20 cellular contexts compared by ENCODE assay signal in the genomic region with DNA sequence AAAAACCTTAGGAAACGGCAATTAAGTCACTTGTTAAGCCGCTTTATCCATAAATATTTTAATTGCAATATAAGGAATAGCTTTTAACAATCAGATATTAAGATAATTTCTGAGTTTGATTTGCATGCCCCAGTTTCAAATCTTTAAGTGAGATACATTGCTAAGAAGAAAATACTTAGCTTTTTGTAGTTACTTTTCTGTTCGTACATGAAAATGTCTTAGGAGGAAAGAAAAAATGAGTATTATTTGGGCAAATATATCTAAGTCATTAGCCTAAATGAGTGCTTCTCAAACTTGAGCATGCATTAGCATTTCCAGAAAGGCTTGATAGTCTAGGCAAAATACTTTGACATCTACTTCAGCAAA. TPM values are rescaled to one million over a fixed set of nuclear protein-coding genes. Genes with fewer than 3 reads are reported as not detected.
DNase-seq lines count a peak whose midpoint lies in the region; ATAC-seq, FAIRE-seq and TF ChIP-seq lines count a peak whose summit lies in the region.
"Had no signal": no experiment of that assay in that cellular context is flagged by ENCODE, and none has a peak within 500 bp of the region (broad histone marks: within the 10 kb centered on the region; RNA-seq: fewer than 3 reads in every experiment).

No MANE protein-coding gene starts in this region.

- H3K27ac Mint-ChIP-seq in activated naive CD4-positive, alpha-beta T cell treated with anti-CD3 and anti-CD28 coated beads, Interleukin-2, amount 50 U/mL, for 24 hours: no peak overlapping the region

- ATAC-seq in psoas muscle (no peak), HG03045 (IDR thresholded peaks at IDR 0.05; ENCODE audit: unreplicated experiment) (no peak)
- ATAC-seq: gastrocnemius medialis, Right ventricle myocardium inferior had no signal

- no peak overlapping the region for H3K27ac ChIP-seq in coronary artery
- peak overlapping the region; percentile 32 for H3K27ac ChIP-seq in psoas muscle

- no peak for TF ChIP-seq CTCF in NB4 (IDR thresholded peaks at IDR 0.05; ENCODE audit: low read depth, low read length)
- TF ChIP-seq CTCF in coronary artery (IDR thresholded peaks at IDR 0.05): no peak
- TF ChIP-seq CTCF in psoas muscle (IDR thresholded peaks at IDR 0.05): no peak

- no peaks in the 10 kb centered on the region for H3K27me3 Mint-ChIP-seq in activated naive CD4-positive, alpha-beta T cell treated with anti-CD3 and anti-CD28 coated beads, Interleukin-2, amount 50 U/mL, for 24 hours

- no peak for FAIRE-seq in GM12891 (lab: Jason Lieb, UNC)
- FAIRE-seq: GM18507 had no signal

- no peaks in the 10 kb centered on the region for H3K9me3 Mint-ChIP-seq in activated naive CD4-positive, alpha-beta T cell treated with anti-CD3 and anti-CD28 coated beads, Interleukin-2, amount 50 U/mL, for 24 hours
- H3K9me3 Mint-ChIP-seq: T-helper 1 cell treated with Interleukin-12 subunit alpha and Interleukin-12 subunit beta and Interleukin-4 antibody, amounts not matched to agents 30 μg/mL and 1 μg/mL, for 36 hours had no signal

- H3K9me3 ChIP-seq in psoas muscle: no peaks in the 10 kb centered on the region
- H3K9me3 ChIP-seq: gastrocnemius medialis had no signal

- peaks cover 54% of the 10 kb centered on the region for H3K4me1 ChIP-seq in psoas muscle

- peak overlapping the region; percentile 45 for H3K4me3 ChIP-seq in NB4 (ENCODE audit: low read depth, low read length)
- H3K4me3 ChIP-seq in coronary artery: peak overlapping the region; percentile 49
- H3K4me3 ChIP-seq in psoas muscle: peak overlapping the region; percentile 46

- no peak for DNase-seq in activated naive CD4-positive, alpha-beta T cell treated with Interleukin-2 at 50 U/mL for 16 hours
- DNase-seq in NB4 (ENCODE audit: low read depth) (no peak), coronary artery (ENCODE audit: low spot score) (no peak), psoas muscle (no peak), GM12891 (ENCODE audit: insufficient read length, low spot score) (no peak), midbrain (lab: John Stamatoyannopoulos, UW) (no peak)
- DNase-seq: activated gamma-delta T cell; cortex of kidney; gastrocnemius medialis; HCEC 1CT; KBM-7; NCI-H1092; NCI-H524; right cardiac atrium; stimulated activated naive CD4-positive, alpha-beta T cell treated with Interleukin-2 at 50 U/mL for 16 hours had no signal

- peaks cover 15% of the 10 kb centered on the region for H3K36me3 Mint-ChIP-seq in activated naive CD4-positive, alpha-beta T cell treated with anti-CD3 and anti-CD28 coated beads, Interleukin-2, amount 50 U/mL, for 24 hours

- no peaks in the 10 kb centered on the region for H3K27me3 ChIP-seq in psoas muscle (ENCODE audit: insufficient read depth in 3 of 3, low read length in 2 of 3)
- H3K27me3 ChIP-seq: gastrocnemius medialis had no signal

- H3K36me3 ChIP-seq in psoas muscle (ENCODE audit: insufficient read depth in 1 of 2, low read depth in 1 of 2): peaks cover 13 to 98% of the 10 kb centered on the region in 2 donors

- intact Hi-C loops in psoas muscle (cut with DNase I): no loop called here

- TF ChIP-seq POLR2A in NB4 (IDR thresholded peaks at IDR 0.05; ENCODE audit: extremely low read depth, insufficient read length): no peak
- TF ChIP-seq POLR2A in GM12891 (IDR thresholded peaks at IDR 0.05; ENCODE audit: low read depth, low read length): no peak

- H3K4me3 Mint-ChIP-seq in activated naive CD4-positive, alpha-beta T cell treated with anti-CD3 and anti-CD28 coated beads, Interleukin-2, amount 50 U/mL, for 24 hours: peak overlapping the region; percentile 63

- peaks cover 57% of the 10 kb centered on the region for H3K4me1 Mint-ChIP-seq in activated naive CD4-positive, alpha-beta T cell treated with anti-CD3 and anti-CD28 coated beads, Interleukin-2, amount 50 U/mL, for 24 hours

- WGBS in psoas muscle, 3 donors: 88 to 92% (median 89%) methylated on average over 3 of the region's 3 CpGs

TF ChIP-seq in GM12891, 5 proteins besides CTCF, POLR2A, EP300 and RAD21:
- TF ChIP-seq TAF1 (IDR thresholded peaks at IDR 0.05; ENCODE audit: low read depth, low read length): no peak
- TF ChIP-seq PAX5 (IDR thresholded peaks at IDR 0.05; ENCODE audit: insufficient read depth, low read length, severe bottlenecking): no peak
- TF ChIP-seq POU2F2 (IDR thresholded peaks at IDR 0.05; ENCODE audit: low read depth, low read length): no peak
- TF ChIP-seq POLR2AphosphoS5 (IDR thresholded peaks at IDR 0.05; ENCODE audit: low read depth, low read length): no peak
- TF ChIP-seq SPI1 (IDR thresholded peaks at IDR 0.05; ENCODE audit: low read depth, low read length): no peak

RNA-seq across cellular contexts. Expression of a gene that starts 6.4 kb away (rescaled TPM):
- 100 to 1,000 TPM in 1 of 4 donors, 10 to 100 TPM in 3; 60.9 to 136 (median 73.4) TPM for total RNA-seq in psoas muscle
- polyA plus RNA-seq in psoas muscle: 100 to 1,000 TPM in 1 of 3 donors, 10 to 100 TPM in 2; 62.2 to 134 (median 75.2) TPM
- 138 TPM for polyA plus RNA-seq in GM12891 (2012; ENCODE audit: low read depth, missing spikeins)

RNA-seq across cellular contexts. Expression of a gene that starts 14.4 kb away (rescaled TPM):
- 10 to 100 TPM in 3 of 4 donors, 1 to 10 TPM in 1; 8.9 to 16.1 (median 13.6) TPM for total RNA-seq in psoas muscle
- 10 to 100 TPM in 2 of 3 donors, 1 to 10 TPM in 1; 6.1 to 17.8 (median 15.2) TPM for polyA plus RNA-seq in psoas muscle
- 13.7 TPM for polyA plus RNA-seq in GM12891 (2012; ENCODE audit: low read depth, missing spikeins)
